Comparison of ENCODE assay signal across 25 cellular contexts in genomic region chr21:43906585-43907370, GRCh38.
"Had no signal": no experiment of that assay in that cellular context is flagged by ENCODE, and none has a peak within 500 bp of the region (broad histone marks: within the 10 kb centered on the region; RNA-seq: fewer than 3 reads in every experiment).

No MANE protein-coding gene starts in this region.

- H3K4me3 ChIP-seq: breast epithelium, coronary artery, heart left ventricle, lower lobe of right lung, mucosa of descending colon, neural progenitor cell, prostate gland, right atrium auricular region, testis had no signal

- H3K27ac ChIP-seq: breast epithelium, coronary artery, epithelial cell of prostate, heart left ventricle, lower lobe of right lung, neural progenitor cell, prostate gland, right atrium auricular region, testis, WERI-Rb-1 had no signal

- H3K27me3 ChIP-seq: breast epithelium, heart left ventricle, neural progenitor cell, right atrium auricular region, testis had no signal

- H3K36me3 ChIP-seq: breast epithelium, neural progenitor cell, prostate gland, right atrium auricular region had no signal

- H3K9me3 ChIP-seq: breast epithelium, heart left ventricle, lower lobe of right lung, mucosa of descending colon, prostate gland, right atrium auricular region, testis had no signal

- H3K4me3 Mint-ChIP-seq: activated CD8-positive, alpha-beta T cell treated with anti-CD3 and anti-CD28 coated beads, Interleukin-2, amount 10 ng/mL, durations not matched to agents 7 days and 5 days; activated naive CD4-positive, alpha-beta T cell treated with anti-CD3 and anti-CD28 coated beads for 36 hours; activated naive CD8-positive, alpha-beta T cell treated with anti-CD3 and anti-CD28 coated beads, Interleukin-2, amount 10 ng/mL, durations not matched to agents 7 days and 5 days; endodermal cell; neural progenitor cell; stimulated activated effector memory CD8-positive, alpha-beta T cell treated with anti-CD3 and anti-CD28 coated beads, Interleukin-12 subunit alpha, Interleukin-12 subunit beta, amount 100 ng/mL, for 72 hours; T-helper 2 cell treated with Interferon-gamma antibody and Interleukin-4, amounts not matched to agents 5 μg/mL and 100 μg/mL, for 36 hours; type B pancreatic cell had no signal

- H3K27ac Mint-ChIP-seq: activated CD8-positive, alpha-beta T cell treated with anti-CD3 and anti-CD28 coated beads, Interleukin-2, amount 10 ng/mL, durations not matched to agents 7 days and 5 days; activated naive CD4-positive, alpha-beta T cell treated with anti-CD3 and anti-CD28 coated beads for 36 hours; activated naive CD8-positive, alpha-beta T cell treated with anti-CD3 and anti-CD28 coated beads, Interleukin-2, amount 10 ng/mL, durations not matched to agents 7 days and 5 days; endodermal cell; T-helper 2 cell treated with Interferon-gamma antibody and Interleukin-4, amounts not matched to agents 5 μg/mL and 100 μg/mL, for 36 hours; type B pancreatic cell had no signal

- H3K4me1 ChIP-seq: breast epithelium, neural progenitor cell had no signal

- H3K27me3 Mint-ChIP-seq: activated naive CD8-positive, alpha-beta T cell treated with anti-CD3 and anti-CD28 coated beads, Interleukin-2, amount 10 ng/mL, durations not matched to agents 7 days and 5 days; type B pancreatic cell had no signal

- DNase-seq: activated CD4-positive, alpha-beta T cell treated with anti-CD3 and anti-CD28 coated beads for 1 hour; activated CD4-positive, alpha-beta T cell treated with anti-CD3 and anti-CD28 coated beads, Interleukin-2, amount 50 U/mL, for 1 hour; activated CD8-positive, alpha-beta T cell treated with anti-CD3 and anti-CD28 coated beads, Interleukin-2, amount 10 ng/mL, durations not matched to agents 7 days and 5 days; activated naive CD4-positive, alpha-beta T cell treated with anti-CD3 and anti-CD28 coated beads for 36 hours; activated naive CD8-positive, alpha-beta T cell treated with anti-CD3 and anti-CD28 coated beads, Interleukin-2, amount 10 ng/mL, durations not matched to agents 7 days and 5 days; amniotic stem cell; endodermal cell; lower lobe of right lung; mesendoderm; mucosa of descending colon; stimulated activated CD4-positive, alpha-beta T cell treated with anti-CD3 and anti-CD28 coated beads, Interleukin-1b, Interleukin-23, amount 100 ng/mL, for 48 hours; testis; WERI-Rb-1 had no signal

- ATAC-seq: activated CD8-positive, alpha-beta T cell treated with anti-CD3 and anti-CD28 coated beads, Interleukin-2, amount 10 ng/mL, durations not matched to agents 7 days and 5 days; heart left ventricle; lower lobe of right lung; mucosa of descending colon; SK-N-SH treated with all-trans-retinoic acid at 6 μM for 48 hours; stimulated activated effector memory CD8-positive, alpha-beta T cell treated with anti-CD3 and anti-CD28 coated beads, Interleukin-12 subunit alpha, Interleukin-12 subunit beta, amount 100 ng/mL, for 72 hours had no signal

- H3K9me3 Mint-ChIP-seq: activated naive CD4-positive, alpha-beta T cell treated with anti-CD3 and anti-CD28 coated beads for 36 hours; activated naive CD8-positive, alpha-beta T cell treated with anti-CD3 and anti-CD28 coated beads, Interleukin-2, amount 10 ng/mL, durations not matched to agents 7 days and 5 days; activated T-helper 2 cell treated with anti-CD3 and anti-CD28 coated beads, Interferon-gamma antibody, Interleukin-2, Interleukin-4, amounts not matched to agents 10 μg/mL and 5 μg/mL and 100 μg/mL, durations not matched to agents 14 hours and 24 hours and 36 hours; endodermal cell; neural progenitor cell; stimulated activated effector memory CD8-positive, alpha-beta T cell treated with anti-CD3 and anti-CD28 coated beads, Interleukin-12 subunit alpha, Interleukin-12 subunit beta, amount 100 ng/mL, for 72 hours; T-helper 2 cell treated with Interferon-gamma antibody and Interleukin-4, amounts not matched to agents 5 μg/mL and 100 μg/mL, for 36 hours; type B pancreatic cell had no signal
